Comparison of ENCODE assay signal across 11 cellular contexts in the genomic region with DNA sequence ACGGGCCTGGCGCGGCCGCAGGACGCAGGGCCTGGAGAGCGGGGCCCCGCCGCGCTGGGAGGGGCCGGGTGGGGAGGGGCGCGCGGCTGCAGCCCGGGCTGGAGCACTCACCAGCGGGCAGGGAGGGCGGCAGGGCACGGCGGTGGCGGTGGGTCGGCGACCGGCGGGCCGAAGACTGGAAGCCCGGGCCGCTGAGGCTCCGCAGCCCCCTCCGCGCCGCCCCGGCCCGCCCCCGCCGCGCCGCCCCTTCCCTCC. TPM values are rescaled to one million over a fixed set of nuclear protein-coding genes. Genes with fewer than 3 reads are reported as not detected.
DNase-seq lines count a peak whose midpoint lies in the region; ATAC-seq, FAIRE-seq and TF ChIP-seq lines count a peak whose summit lies in the region.
"Had no signal": no experiment of that assay in that cellular context is flagged by ENCODE, and none has a peak within 500 bp of the region (broad histone marks: within the 10 kb centered on the region; RNA-seq: fewer than 3 reads in every experiment).

A gene with protein sequence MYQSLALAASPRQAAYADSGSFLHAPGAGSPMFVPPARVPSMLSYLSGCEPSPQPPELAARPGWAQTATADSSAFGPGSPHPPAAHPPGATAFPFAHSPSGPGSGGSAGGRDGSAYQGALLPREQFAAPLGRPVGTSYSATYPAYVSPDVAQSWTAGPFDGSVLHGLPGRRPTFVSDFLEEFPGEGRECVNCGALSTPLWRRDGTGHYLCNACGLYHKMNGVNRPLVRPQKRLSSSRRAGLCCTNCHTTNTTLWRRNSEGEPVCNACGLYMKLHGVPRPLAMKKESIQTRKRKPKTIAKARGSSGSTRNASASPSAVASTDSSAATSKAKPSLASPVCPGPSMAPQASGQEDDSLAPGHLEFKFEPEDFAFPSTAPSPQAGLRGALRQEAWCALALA (minus strand): TSS at position 177 of the 255 bp plus-strand sequence. CDS start 474 bp downstream, outside the sequence.

- H4K8ac ChIP-seq in IMR-90 (ENCODE audit: low read depth in 2 of 2, low read length in 2 of 2), result no peak within 1 kb of the TSS

- H3K4me1 ChIP-seq in IMR-90 (ENCODE audit: control insufficient read depth, insufficient read depth, low read length) (no peaks in the 10 kb centered on the region), K562 (replicated peaks in 1 of 2; ENCODE audit: control insufficient read depth in 2 of 2, insufficient read depth in 2 of 2, low read length in 2 of 2) (peaks cover 11 to 74% of the 10 kb centered on the region in 2 experiments; a peak in 4 of 5 replicates), lower lobe of right lung (peaks cover 12% of the 10 kb centered on the region), stomach (peaks cover 13 to 52% (median 48%) of the 10 kb centered on the region in 4 donors)

- H3K14ac ChIP-seq in IMR-90 (replicated peaks; ENCODE audit: low read depth, low read length), result no peak within 1 kb of the TSS

- no peak within 1 kb of the TSS for H2BK20ac ChIP-seq in IMR-90 (ENCODE audit: low read depth, low read length)

- H3K9ac ChIP-seq in IMR-90 (ENCODE audit: low read depth, low read length), result no peak within 1 kb of the TSS
- peak within 1 kb of the TSS; percentile 77 to 92 for H3K9ac ChIP-seq in K562 (ENCODE audit: insufficient read depth in 1 of 2, low read depth in 2 of 2, low read length in 2 of 2)

- H2AK5ac ChIP-seq in IMR-90 (ENCODE audit: low read depth, low read length), result no peak within 1 kb of the TSS

- no peak within 1 kb of the TSS for H2BK15ac ChIP-seq in IMR-90 (ENCODE audit: low read depth, low read length)

- no peak within 1 kb of the TSS for H4K5ac ChIP-seq in IMR-90 (ENCODE audit: low read depth, low read length)

- H3K4me2 ChIP-seq in IMR-90 (ENCODE audit: low read depth, low read length) (no peak within 1 kb of the TSS), K562 (ENCODE audit: insufficient read depth, low read length) (peak within 1 kb of the TSS; percentile 63)

- H2AK9ac ChIP-seq in IMR-90 (replicated peaks; ENCODE audit: low read depth, low read length, poor library complexity), result peak within 1 kb of the TSS; percentile 42

- in situ Hi-C loops in IMR-90 (cut with MboI; ENCODE audit: low sequenced_read_pairs) (no loop called here), K562 (cut with MboI) (no loop called here)

- peaks cover 86% of the 10 kb centered on the region for H3K27me3 ChIP-seq in IMR-90 (ENCODE audit: control insufficient read depth, insufficient read depth, low read length)
- peaks cover 3 to 25% of the 10 kb centered on the region in 2 experiments; a peak in 2 of 5 replicates for H3K27me3 ChIP-seq in K562 (ENCODE audit: control insufficient read depth in 2 of 2, insufficient read depth in 2 of 2, low read length in 2 of 2)
- peaks cover 88% of the 10 kb centered on the region for H3K27me3 ChIP-seq in lower lobe of right lung (ENCODE audit: low read depth)
- H3K27me3 ChIP-seq in stomach, result peaks cover 12 to 92% (median 45%) of the 10 kb centered on the region in 3 donors

- no TSS peak for BruUV-seq in IMR-90 (replicated peaks; lab: Mats Ljungman, UMichigan)
- BruUV-seq in K562 (replicated peaks; lab: Mats Ljungman, UMichigan), result no TSS peak

- intact Hi-C loops in IMR-90 (cut with micrococcal nuclease), result no loop called here
- intact Hi-C loops in K562 (cut with micrococcal nuclease), result no loop called here
- intact Hi-C loops in lower lobe of right lung (cut with DNase I), result no loop called here
- intact Hi-C loops in stomach (cut with DNase I; ENCODE audit: low total_unique reads), result no loop called here
- intact Hi-C loops in left colon (cut with DNase I, micrococcal nuclease), result no loop called here

- TF ChIP-seq CTCF in IMR-90 (conservative IDR thresholded peaks at IDR 0.05; ENCODE audit: low read depth, low read length) (no peak), K562 (IDR thresholded peaks at IDR 0.05 in 2 of 3, conservative IDR thresholded peaks at IDR 0.05 in 1 of 3; ENCODE audit: insufficient read depth in 2 of 3, low read depth in 1 of 3, low read length in 3 of 3) (no peak), lower lobe of right lung (IDR thresholded peaks at IDR 0.05) (no peak), stomach (IDR thresholded peaks at IDR 0.05) (no peak)

- TF ChIP-seq RAD21 in IMR-90 (IDR thresholded peaks at IDR 0.05; ENCODE audit: low read length), result no peak
- TF ChIP-seq RAD21 in K562 (CRISPR knock-in tag; conservative IDR thresholded peaks at IDR 0.05 in 1 of 2, IDR thresholded peaks at IDR 0.05 in 1 of 2), result no peak

- H3K79me2 ChIP-seq in K562 (ENCODE audit: control insufficient read depth, insufficient read depth, low read length), result no peaks in the 10 kb centered on the region

- no peak within 1 kb of the TSS for H3K4me3 ChIP-seq in IMR-90 (ENCODE audit: insufficient read depth, low read depth, low read length)
- peak within 1 kb of the TSS; percentile 38 for H3K4me3 ChIP-seq in K562
- peak within 1 kb of the TSS; percentile 53 for H3K4me3 ChIP-seq in lower lobe of right lung
- peak within 1 kb of the TSS; percentile 48 to 59 (median 52) for H3K4me3 ChIP-seq in stomach

- no peak within 1 kb of the TSS for H3K56ac ChIP-seq in IMR-90 (ENCODE audit: extremely low read depth, insufficient read depth, low read length)

- ATAC-seq in IMR-90 (ENCODE audit: low read depth) (no peak), K562 (peak; percentile 10; the same call in 2 of the 3 replicates), lower lobe of right lung (peak in 1 of 2 donors; percentile 13), left colon (no peak), GM18867 (IDR thresholded peaks at IDR 0.05; ENCODE audit: unreplicated experiment) (no peak)

- H4K91ac ChIP-seq in IMR-90 (ENCODE audit: insufficient read depth, low read depth, low read length), result no peak within 1 kb of the TSS

- H3K36me3 ChIP-seq in IMR-90 (ENCODE audit: control insufficient read depth, insufficient read depth, low read length) (no peaks in the 10 kb centered on the region), K562 (ENCODE audit: control insufficient read depth, insufficient read depth, low read length) (no peaks in the 10 kb centered on the region), lower lobe of right lung (no peaks in the 10 kb centered on the region), stomach (no peaks in the 10 kb centered on the region)

- dilution Hi-C loops in IMR-90 (cut with HindIII; ENCODE audit: low sequenced_read_pairs, unreplicated experiment), result no loop called here

- DNase-seq in IMR-90 (no peak), K562 (ENCODE audit: extremely low read depth in 1 of 4, low spot score in 3 of 4) (no peak), lower lobe of right lung (no peak), stomach (no peak), NCI-H526 treated with DMSO at 0.1 percent for 48 hours (lab: John Stamatoyannopoulos, UW) (no peak), left colon (no peak)
- DNase-seq: activated T-cell treated with anti-CD3 and anti-CD28 coated beads, Interleukin-2, amount 50 U/mL, for 1 hour; NCI-H2029 had no signal

- TF ChIP-seq EP300 in K562 (IDR thresholded peaks at IDR 0.05; ENCODE audit: low read length) (no peak), stomach (IDR thresholded peaks at IDR 0.05) (no peak)

- WGBS in IMR-90 (ENCODE audit: extremely low coverage in 2 of 2, insufficient read length in 1 of 2), 2 experiments, result no CpG with 5 or more reads among the region's 36 CpGs
- 0% methylated on average over 1 of the region's 36 CpGs for WGBS in K562 (ENCODE audit: insufficient coverage, low coverage, missing lambda C conversion rate)
- WGBS in stomach, 5 donors, result 0 to 3% (median 1%) methylated on average over 1 to 32 of the region's 36 CpGs; no CpG with 5 or more reads in 2 of the 5 donors

- H3K23ac ChIP-seq in IMR-90 (ENCODE audit: low read depth, low read length), result no peak within 1 kb of the TSS

- H3K9me1 ChIP-seq in IMR-90 (ENCODE audit: insufficient read depth, low read length), result no peaks in the 10 kb centered on the region
- peaks cover 2% of the 10 kb centered on the region for H3K9me1 ChIP-seq in K562 (ENCODE audit: control insufficient read depth, insufficient read depth, low read length)

- CTCF ChIA-PET in IMR-90 (lab: Yijun Ruan, JAX), result no interaction called here
- CTCF ChIA-PET in K562 (lab: Yijun Ruan, JAX; ENCODE audit: low intra/inter-chr PET ratio), result no interaction called here

- FAIRE-seq in K562 (lab: Jason Lieb, UNC), result no peak
- FAIRE-seq: frontal cortex had no signal

- H2AFZ ChIP-seq in IMR-90 (replicated peaks; ENCODE audit: low read length, poor library complexity) (peak within 1 kb of the TSS; percentile 14), K562 (ENCODE audit: low read depth, low read length) (peak within 1 kb of the TSS; percentile 70; the same call in 1 of the 2 replicates)

- TF ChIP-seq POLR2A in IMR-90 (IDR thresholded peaks at IDR 0.05; ENCODE audit: low read depth, low read length), result no peak
- TF ChIP-seq POLR2A in K562 (conservative IDR thresholded peaks at IDR 0.05), result no peak
- no peak for TF ChIP-seq POLR2A in stomach (IDR thresholded peaks at IDR 0.05)

- H2BK5ac ChIP-seq in IMR-90 (ENCODE audit: low read depth, low read length, poor library complexity, severe bottlenecking), result no peak within 1 kb of the TSS

- H3K27ac ChIP-seq in IMR-90 (ENCODE audit: insufficient read depth, low read length) (no peak within 1 kb of the TSS), K562 (ENCODE audit: extremely low read depth, low read depth, low read length) (peak within 1 kb of the TSS; percentile 73), lower lobe of right lung (peak within 1 kb of the TSS; percentile 38), stomach (peak within 1 kb of the TSS; percentile 83 to 92 (median 84))

- no peak within 1 kb of the TSS for H2BK120ac ChIP-seq in IMR-90 (ENCODE audit: low read depth, low read length)

- H3K9me3 ChIP-seq in IMR-90 (ENCODE audit: control insufficient read depth, insufficient read depth, low read length), result no peaks in the 10 kb centered on the region
- no peaks in the 10 kb centered on the region for H3K9me3 ChIP-seq in K562 (replicated peaks; ENCODE audit: control insufficient read depth, insufficient read depth, low read depth, low read length)
- H3K9me3 ChIP-seq in lower lobe of right lung, result no peaks in the 10 kb centered on the region
- no peaks in the 10 kb centered on the region for H3K9me3 ChIP-seq in stomach

- POLR2A ChIA-PET in IMR-90 (lab: Charles Lee; ENCODE audit: unreplicated experiment) (no interaction called here), K562 (lab: Yijun Ruan, JAX) (interaction anchor here (0.6 to 1.4 kb wide), 3 partner anchors 9 to 251 kb away, joined by 3 read pairs; no protein-coding TSS in a partner anchor)

- H3K79me1 ChIP-seq in IMR-90 (ENCODE audit: low read depth in 1 of 2, low read length in 2 of 2), result no peaks in the 10 kb centered on the region

- no peak within 1 kb of the TSS for H3K4ac ChIP-seq in IMR-90 (ENCODE audit: low read depth, low read length)

- no peak within 1 kb of the TSS for H3K18ac ChIP-seq in IMR-90 (ENCODE audit: low read depth, low read length)

- H4K20me1 ChIP-seq in IMR-90 (ENCODE audit: insufficient read depth, low read length) (no peaks in the 10 kb centered on the region), K562 (replicated peaks; ENCODE audit: control insufficient read depth, insufficient read depth, low read length) (no peaks in the 10 kb centered on the region)

RNA-seq across cellular contexts. Expression of the gene that starts here (rescaled TPM):
- total RNA-seq in IMR-90 (2012; rRNA removed), result not detected in 2 replicates
- polyA plus RNA-seq in IMR-90 (2012; rRNA removed), result not detected in 2 replicates
- polyA plus RNA-seq in IMR-90 (2012; cell fraction: cytosol; rRNA removed), result not detected in 2 replicates
- polyA plus RNA-seq in IMR-90 (2012; cell fraction: nucleus; rRNA removed; ENCODE audit: low replicate concordance), result not detected in 2 replicates
- total RNA-seq in K562 (2011; cell fraction: chromatin; rRNA removed; ENCODE audit: low replicate concordance), result 0.40 and 1.3 TPM in 2 replicates
- 0.66 and 0.67 TPM in 2 replicates for total RNA-seq in K562 (2011; cell fraction: nucleolus; rRNA removed)
- total RNA-seq in K562 (2011; cell fraction: nucleoplasm; rRNA removed), result 0.29 and 0.46 TPM in 2 replicates
- total RNA-seq in K562 (2014; rRNA removed), result 0.18 and 0.45 TPM in 2 replicates
- 0.06 TPM in 1 of 2 replicates, not detected in the other for total RNA-seq in K562 (2014; rRNA removed; fragmentation: Illumina TruSeq; extraction: Trizol)
- total RNA-seq in K562 (2015; rRNA removed; fragmentation: Illumina TruSeq; extraction: Trizol), result 0.08 and 0.22 TPM in 2 replicates
- 0.49 TPM in 2 replicates for total RNA-seq in K562 (2021)
- 0.57 and 0.68 TPM in 2 replicates for polyA plus RNA-seq in K562 (2011; rRNA removed)
- polyA plus RNA-seq in K562 (2011; cell fraction: cytosol; rRNA removed), result 0.68 and 2.4 TPM in 2 replicates
- polyA plus RNA-seq in K562 (2011; cell fraction: nucleus; rRNA removed), result 1.4 and 2.7 TPM in 2 replicates
- 0.43 and 0.44 TPM in 2 replicates for polyA plus RNA-seq in K562 (2012)
- polyA plus RNA-seq in K562 (2014; fragmentation: Illumina TruSeq; extraction: Trizol), result 0.09 and 0.11 TPM in 2 replicates
- polyA plus RNA-seq in K562 (2014; fragmentation: Nextera tagmentation; extraction: Ambion mirVana), result not detected
- polyA plus RNA-seq in K562 (2014; rRNA removed), result 0.16 and 0.34 TPM in 2 replicates
- 0.12 and 0.39 TPM in 2 replicates for polyA minus RNA-seq in K562 (2011; rRNA and poly(A)+ RNA removed)
- 0.86 and 1.5 TPM in 2 replicates for polyA minus RNA-seq in K562 (2011; cell fraction: cytosol; rRNA and poly(A)+ RNA removed)
- polyA minus RNA-seq in K562 (2011; cell fraction: nucleus; rRNA and poly(A)+ RNA removed), result 0.67 TPM in 2 replicates
- 1.8 TPM for total RNA-seq in lower lobe of right lung
- 10 to 100 TPM in 2 of 5 donors, 1 to 10 TPM in 2, not detected in 1; 3.1 to 16.4 (median 9.0) TPM for total RNA-seq in stomach
- polyA plus RNA-seq in stomach, result 10 to 100 TPM in 1 of 3 donors, 1 to 10 TPM in 2; 9.1 to 11.2 (median 9.3) TPM
- total RNA-seq in left colon, result not detected
- total RNA-seq: frontal cortex, myocyte had no signal
